ENCODE assay signal across 12 cellular contexts in genomic region chr4:156298230-156298629, GRCh38.
DNase-seq lines count a peak whose midpoint lies in the region; ATAC-seq and TF ChIP-seq lines count a peak whose summit lies in the region.
"Had no signal": no experiment of that assay in that cellular context is flagged by ENCODE, and none has a peak within 500 bp of the region (broad histone marks: within the 10 kb centered on the region; RNA-seq: fewer than 3 reads in every experiment).

No MANE protein-coding gene starts in this region.

- DNase-seq in AG08396 (ENCODE audit: low spot score) (peak; percentile 51), NCI-H1417 (lab: John Stamatoyannopoulos, UW) (peak in 2 of 3 experiments; percentile 79 to 95), chondrocyte (ENCODE audit: low spot score) (no peak), lung microvascular endothelial cell (ENCODE audit: low read depth in 2 of 2) (peak; percentile 4 to 67), gastrocnemius medialis (no peak), coronary artery (ENCODE audit: low spot score) (no peak), SIG-M5 treated with dmso at 0.1 percent for 504 hours (lab: John Stamatoyannopoulos, UW; ENCODE audit: unreplicated experiment) (no peak)
- no peak for DNase-seq in activated CD4-positive, CD25-positive, alpha-beta regulatory T cell (lab: John Stamatoyannopoulos, UW)
- DNase-seq: effector CD4-positive, alpha-beta T cell; OCI-M1; ovary; stimulated activated naive CD4-positive, alpha-beta T cell had no signal

- H3K9me3 Mint-ChIP-seq in chondrocyte (ENCODE audit: low read depth): peaks cover 8% of the 10 kb centered on the region

- H3K27ac ChIP-seq in gastrocnemius medialis (no peak overlapping the region), coronary artery (no peak overlapping the region)
- H3K27ac ChIP-seq: ovary had no signal

- H3K36me3 ChIP-seq in gastrocnemius medialis: no peaks in the 10 kb centered on the region
- H3K36me3 ChIP-seq: ovary had no signal

- no peaks in the 10 kb centered on the region for H3K36me3 Mint-ChIP-seq in chondrocyte (ENCODE audit: low read depth)

- intact Hi-C loops in gastrocnemius medialis (cut with DNase I; ENCODE audit: low total_unique reads): no loop called here

- H3K4me1 ChIP-seq in gastrocnemius medialis: no peaks in the 10 kb centered on the region

- no peak overlapping the region for H3K4me3 Mint-ChIP-seq in chondrocyte (ENCODE audit: unreplicated experiment)

- TF ChIP-seq POLR2A in gastrocnemius medialis (IDR thresholded peaks at IDR 0.05): no peak

- peaks cover 52% of the 10 kb centered on the region for H3K4me1 Mint-ChIP-seq in chondrocyte (ENCODE audit: low read depth)

- H3K4me3 ChIP-seq in gastrocnemius medialis (no peak overlapping the region), coronary artery (no peak overlapping the region)
- H3K4me3 ChIP-seq: ovary had no signal

- no peak for ATAC-seq in gastrocnemius medialis

- peak overlapping the region; percentile 55 for H3K27ac Mint-ChIP-seq in chondrocyte (ENCODE audit: unreplicated experiment)

- H3K27me3 Mint-ChIP-seq in chondrocyte (ENCODE audit: low read depth): no peaks in the 10 kb centered on the region

- in situ Hi-C loops in gastrocnemius medialis (cut with MboI; ENCODE audit: low sequenced_read_pairs in 4 of 4): no loop called here

- TF ChIP-seq CTCF in chondrocyte (IDR thresholded peaks at IDR 0.05): no peak
- TF ChIP-seq CTCF in gastrocnemius medialis (IDR thresholded peaks at IDR 0.05 in 4 of 5, conservative IDR thresholded peaks at IDR 0.05 in 1 of 5): no peak
- TF ChIP-seq CTCF in coronary artery (IDR thresholded peaks at IDR 0.05): no peak

- H3K9me3 ChIP-seq in gastrocnemius medialis: no peaks in the 10 kb centered on the region
- H3K9me3 ChIP-seq: ovary had no signal

- H3K27me3 ChIP-seq in gastrocnemius medialis: no peaks in the 10 kb centered on the region
- H3K27me3 ChIP-seq: ovary had no signal

Comparison
In these comparisons a context has a peak if more than half of its experiments do, and no peak if none do; other contexts are left out.
1. DNase-seq: peak in AG08396 (single experiment), NCI-H1417 (2 of 3) and lung microvascular endothelial cell (2 of 2); none in chondrocyte (single experiment), activated CD4-positive, CD25-positive, alpha-beta regulatory T cell (0 of 4), gastrocnemius medialis (0 of 2), coronary artery (single experiment) and SIG-M5 treated with dmso at 0.1 percent for 504 hours (single experiment).